8 cellular contexts compared by ENCODE assay signal in the genomic region with DNA sequence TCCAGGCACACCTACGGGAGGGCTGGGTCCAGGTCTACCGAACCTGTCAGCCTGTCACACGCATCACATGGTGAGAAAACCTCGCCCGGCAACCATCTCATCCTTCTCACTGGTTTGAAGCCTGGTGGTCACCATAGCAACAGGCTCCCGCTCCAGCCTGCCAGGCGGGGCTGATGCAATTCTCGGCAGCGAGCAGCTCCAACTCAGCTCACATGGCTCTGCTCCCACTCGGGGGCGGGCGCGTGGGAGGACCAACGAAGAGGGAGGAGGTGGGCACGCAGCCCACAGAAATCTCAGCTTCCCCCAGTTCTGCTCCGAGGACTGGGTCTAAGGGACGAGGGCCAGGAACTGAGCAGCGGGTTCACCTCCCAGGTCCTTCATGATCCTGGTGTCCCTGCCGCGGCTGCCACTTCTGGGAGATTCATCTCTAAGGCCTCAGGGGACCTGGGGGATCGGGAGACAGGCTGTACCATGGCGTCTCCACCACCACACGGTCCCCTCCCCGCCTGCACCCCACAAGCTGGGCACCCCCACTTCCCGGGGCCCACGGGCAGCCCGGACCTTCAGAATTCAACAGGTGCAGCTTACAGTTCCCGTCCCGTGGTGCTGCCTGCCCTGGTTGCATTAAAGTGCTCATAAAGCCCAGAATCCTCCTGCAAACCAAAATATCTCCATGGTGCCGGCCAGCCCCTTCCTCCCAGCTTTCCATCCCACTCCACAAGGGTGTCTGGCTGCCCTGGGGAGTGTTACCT. TPM values are rescaled to one million over a fixed set of nuclear protein-coding genes. Genes with fewer than 3 reads are reported as not detected.
DNase-seq lines count a peak whose midpoint lies in the region; ATAC-seq, FAIRE-seq and TF ChIP-seq lines count a peak whose summit lies in the region.

No MANE protein-coding gene starts in this region.

- no peak for TF ChIP-seq EP300 in K562 (IDR thresholded peaks at IDR 0.05; ENCODE audit: low read length)

- DNase-seq in DMS153 treated with DMSO at 0.1 percent for 48 hours (lab: John Stamatoyannopoulos, UW; ENCODE audit: unreplicated experiment) (peak; percentile 2), NCI-H1105 treated with DMSO at 0.1 percent for 48 hours (lab: John Stamatoyannopoulos, UW) (peak; percentile 64), K562 (ENCODE audit: extremely low read depth in 1 of 4, low spot score in 3 of 4) (peak in 3 of 4 experiments; percentile 14 to 23 (median 23)), SKM-1 (lab: John Stamatoyannopoulos, UW; ENCODE audit: unreplicated experiment) (no peak)
- DNase-seq in activated naive CD4-positive, alpha-beta T cell treated with Interleukin-2 at 50 U/mL for 16 hours = no peak
- no peak for DNase-seq in CD8-positive, alpha-beta memory T cell

- no peaks in the 10 kb centered on the region for H3K36me3 ChIP-seq in K562 (ENCODE audit: control insufficient read depth, insufficient read depth, low read length)
- no peaks in the 10 kb centered on the region for H3K36me3 ChIP-seq in CD8-positive, alpha-beta memory T cell (ENCODE audit: insufficient read depth, low read length)

- H3K27me3 Mint-ChIP-seq in CD8-positive, alpha-beta memory T cell = no peaks in the 10 kb centered on the region

- no peak overlapping the region for H3K4me3 Mint-ChIP-seq in CD8-positive, alpha-beta memory T cell

- no peaks in the 10 kb centered on the region for H3K79me2 ChIP-seq in K562 (ENCODE audit: control insufficient read depth, insufficient read depth, low read length)

- peak; percentile 84 for ATAC-seq in K562
- ATAC-seq in GM21529 (IDR thresholded peaks at IDR 0.05; ENCODE audit: unreplicated experiment) = no peak

- peaks cover 0 to 5% of the 10 kb centered on the region in 2 experiments; a peak in 1 of 5 replicates for H3K4me1 ChIP-seq in K562 (replicated peaks in 1 of 2; ENCODE audit: control insufficient read depth in 2 of 2, insufficient read depth in 2 of 2, low read length in 2 of 2)
- no peaks in the 10 kb centered on the region for H3K4me1 ChIP-seq in CD8-positive, alpha-beta memory T cell (ENCODE audit: insufficient read depth, low read length)

- H3K27ac ChIP-seq in K562 (ENCODE audit: extremely low read depth, low read depth, low read length) (no peak overlapping the region), layer of hippocampus (ENCODE audit: low read depth, low read length) (peak overlapping the region; percentile 57)
- H3K27ac ChIP-seq in CD8-positive, alpha-beta memory T cell (ENCODE audit: low read depth, low read length) = no peak overlapping the region

- no peak overlapping the region for H3K4me2 ChIP-seq in K562 (ENCODE audit: insufficient read depth, low read length)

- no peaks in the 10 kb centered on the region for H3K9me3 Mint-ChIP-seq in CD8-positive, alpha-beta memory T cell

- no peaks in the 10 kb centered on the region for H3K9me1 ChIP-seq in K562 (ENCODE audit: control insufficient read depth, insufficient read depth, low read length)

- 5% methylated on average over 16 of the region's 30 CpGs for WGBS in K562 (ENCODE audit: insufficient coverage, low coverage, missing lambda C conversion rate)

- no peaks in the 10 kb centered on the region for H3K9me3 ChIP-seq in K562 (replicated peaks; ENCODE audit: control insufficient read depth, insufficient read depth, low read depth, low read length)
- H3K9me3 ChIP-seq in CD8-positive, alpha-beta memory T cell (ENCODE audit: low read length) = no peaks in the 10 kb centered on the region

- TF ChIP-seq CTCF in K562 (IDR thresholded peaks at IDR 0.05 in 2 of 3, conservative IDR thresholded peaks at IDR 0.05 in 1 of 3; ENCODE audit: insufficient read depth in 2 of 3, low read depth in 1 of 3, low read length in 3 of 3) = no peak

- in situ Hi-C loops in K562 (cut with MboI) = no loop called here

- no peak overlapping the region for H3K4me3 ChIP-seq in K562
- no peak overlapping the region for H3K4me3 ChIP-seq in CD8-positive, alpha-beta memory T cell (ENCODE audit: low read length)

- H3K27me3 ChIP-seq in K562 (ENCODE audit: control insufficient read depth in 2 of 2, insufficient read depth in 2 of 2, low read length in 2 of 2) (peaks cover 7 to 51% of the 10 kb centered on the region in 2 experiments; a peak in 4 of 5 replicates), layer of hippocampus (ENCODE audit: control insufficient read depth, insufficient read depth, low read length) (no peaks in the 10 kb centered on the region)
- H3K27me3 ChIP-seq in CD8-positive, alpha-beta memory T cell (ENCODE audit: insufficient read depth, low read length, poor library complexity, severe bottlenecking) = no peaks in the 10 kb centered on the region

- intact Hi-C loops in K562 (cut with micrococcal nuclease) = no loop called here

- H2AFZ ChIP-seq in K562 (ENCODE audit: low read depth, low read length) = no peak overlapping the region

- H3K27ac Mint-ChIP-seq in CD8-positive, alpha-beta memory T cell = no peak overlapping the region

- no peak for TF ChIP-seq RAD21 in K562 (CRISPR knock-in tag; conservative IDR thresholded peaks at IDR 0.05 in 1 of 2, IDR thresholded peaks at IDR 0.05 in 1 of 2)

- POLR2A ChIA-PET in K562 (lab: Yijun Ruan, JAX) = interaction anchor here (0.6 kb wide), 2 partner anchors 8 to 76 kb away, joined by 3 read pairs; no protein-coding TSS in a partner anchor
- POLR2A ChIA-PET in CD8-positive, alpha-beta memory T cell (lab: Charles Lee) = interaction anchor here (0.7 kb wide), 1 partner anchor 30 kb away, joined by 5 read pairs; no protein-coding TSS in a partner anchor

- no peaks in the 10 kb centered on the region; the same call in 1 of the 2 replicates for H4K20me1 ChIP-seq in K562 (replicated peaks; ENCODE audit: control insufficient read depth, insufficient read depth, low read length)

- TF ChIP-seq POLR2A in K562 (conservative IDR thresholded peaks at IDR 0.05) = no peak

- no TSS peak for BruUV-seq in K562 (replicated peaks; lab: Mats Ljungman, UMichigan)

- no peak for FAIRE-seq in K562 (lab: Jason Lieb, UNC)

- CTCF ChIA-PET in K562 (lab: Yijun Ruan, JAX; ENCODE audit: low intra/inter-chr PET ratio) = no interaction called here
- CTCF ChIA-PET in CD8-positive, alpha-beta memory T cell (lab: Charles Lee) = no interaction called here

- peaks cover 0 to 5% (median 0%) of the 10 kb centered on the region in 3 donors for H3K4me1 Mint-ChIP-seq in CD8-positive, alpha-beta memory T cell

- H3K36me3 Mint-ChIP-seq in CD8-positive, alpha-beta memory T cell = peaks cover 0 to 19% (median 5%) of the 10 kb centered on the region in 3 donors

- H3K9ac ChIP-seq in K562 (ENCODE audit: insufficient read depth in 1 of 2, low read depth in 2 of 2, low read length in 2 of 2) = no peak overlapping the region

TF ChIP-seq in K562, 482 proteins besides CTCF, POLR2A, EP300 and RAD21 (continues in another document):
- TF ChIP-seq NFE2 (IDR thresholded peaks at IDR 0.05; ENCODE audit: low read depth) (no peak), CTBP1 (IDR thresholded peaks at IDR 0.05; ENCODE audit: borderline replicate concordance) (peak; percentile 53), CEBPG (CRISPR knock-in tag; IDR thresholded peaks at IDR 0.05) (peak; percentile 89), CEBPG (tag; conservative IDR thresholded peaks at IDR 0.05 in 1 of 2, IDR thresholded peaks at IDR 0.05 in 1 of 2) (peak; percentile 32 to 78; a peak in 2 of 4 replicates), L3MBTL2 (IDR thresholded peaks at IDR 0.05) (0 out of 2 replicates have a peak, but pooled peaks have one; percentile 22), ZNF561 (CRISPR knock-in tag; conservative IDR thresholded peaks at IDR 0.05) (no peak), POLR3A (IDR thresholded peaks at IDR 0.05; ENCODE audit: borderline replicate concordance, extremely low read depth, insufficient read depth, insufficient read length) (no peak), EGR1 (conservative IDR thresholded peaks at IDR 0.05) (peak; percentile 55), MYC (IDR thresholded peaks at IDR 0.05; ENCODE audit: low read depth, low read length) (0 out of 2 replicates have a peak, but pooled peaks have one; percentile 24), MYC (CRISPR knock-in tag; IDR thresholded peaks at IDR 0.05; ENCODE audit: borderline replicate concordance, low read depth) (no peak), CCNT2 (IDR thresholded peaks at IDR 0.05; ENCODE audit: borderline replicate concordance, extremely low read depth, insufficient read length, low read depth, low read length) (no peak)
- TF ChIP-seq, protein P1, sequence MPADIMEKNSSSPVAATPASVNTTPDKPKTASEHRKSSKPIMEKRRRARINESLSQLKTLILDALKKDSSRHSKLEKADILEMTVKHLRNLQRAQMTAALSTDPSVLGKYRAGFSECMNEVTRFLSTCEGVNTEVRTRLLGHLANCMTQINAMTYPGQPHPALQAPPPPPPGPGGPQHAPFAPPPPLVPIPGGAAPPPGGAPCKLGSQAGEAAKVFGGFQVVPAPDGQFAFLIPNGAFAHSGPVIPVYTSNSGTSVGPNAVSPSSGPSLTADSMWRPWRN (IDR thresholded peaks at IDR 0.05; ENCODE audit: low read depth) = no peak

RNA-seq across cellular contexts. Expression of a gene that starts 25.8 kb away (rescaled TPM):
- total RNA-seq in K562 (2011; cell fraction: chromatin; rRNA removed; ENCODE audit: low replicate concordance) = 2.1 and 13.3 TPM in 2 replicates
- 1.7 and 2.3 TPM in 2 replicates for total RNA-seq in K562 (2011; cell fraction: nucleolus; rRNA removed)
- total RNA-seq in K562 (2011; cell fraction: nucleoplasm; rRNA removed) = 1.9 and 3.4 TPM in 2 replicates
- 0.24 and 0.32 TPM in 2 replicates for total RNA-seq in K562 (2014; rRNA removed)
- total RNA-seq in K562 (2014; rRNA removed; fragmentation: Illumina TruSeq; extraction: Trizol) = 0.69 and 0.77 TPM in 2 replicates
- total RNA-seq in K562 (2015; rRNA removed; fragmentation: Illumina TruSeq; extraction: Trizol) = 0.19 and 0.29 TPM in 2 replicates
- total RNA-seq in K562 (2021) = 1.6 and 1.8 TPM in 2 replicates
- polyA plus RNA-seq in K562 (2011; rRNA removed) = 0.68 and 0.69 TPM in 2 replicates
- 1.7 TPM in 2 replicates for polyA plus RNA-seq in K562 (2011; cell fraction: cytosol; rRNA removed)
- 2.2 and 2.4 TPM in 2 replicates for polyA plus RNA-seq in K562 (2011; cell fraction: nucleus; rRNA removed)
- 0.77 and 2.6 TPM in 2 replicates for polyA plus RNA-seq in K562 (2012)
- polyA plus RNA-seq in K562 (2014; fragmentation: Illumina TruSeq; extraction: Trizol) = 0.43 and 0.71 TPM in 2 replicates
- under 1 TPM in 1 of 2 experiments, not detected in 1; 0.11 TPM for polyA plus RNA-seq in K562 (2014; fragmentation: Nextera tagmentation; extraction: Ambion mirVana)
- 0.07 and 0.74 TPM in 2 replicates for polyA plus RNA-seq in K562 (2014; rRNA removed)
- polyA minus RNA-seq in K562 (2011; rRNA and poly(A)+ RNA removed) = 0.66 and 1.0 TPM in 2 replicates
- polyA minus RNA-seq in K562 (2011; cell fraction: cytosol; rRNA and poly(A)+ RNA removed) = 1.5 and 5.5 TPM in 2 replicates
- polyA minus RNA-seq in K562 (2011; cell fraction: nucleus; rRNA and poly(A)+ RNA removed) = 1.2 and 3.4 TPM in 2 replicates
- 10 to 100 TPM; 60.4 to 60.8 TPM for total RNA-seq in CD8-positive, alpha-beta memory T cell
- polyA plus RNA-seq in CD8-positive, alpha-beta memory T cell = 26.9 TPM

Comparison
In these comparisons a context has a peak if more than half of its experiments do, and no peak if none do; other contexts are left out.
1. DNase-seq: peak in DMS153 treated with DMSO at 0.1 percent for 48 hours (single experiment), NCI-H1105 treated with DMSO at 0.1 percent for 48 hours (single experiment) and K562 (3 of 4); none in activated naive CD4-positive, alpha-beta T cell treated with Interleukin-2 at 50 U/mL for 16 hours (single experiment), CD8-positive, alpha-beta memory T cell (0 of 5) and SKM-1 (single experiment).
2. RNA of a gene that starts 25.8 kb away (total RNA-seq): 60.4 to 60.8 TPM in CD8-positive, alpha-beta memory T cell; 0.19 to 13.3 TPM in K562; every median in the first group is over 4 times any median in the second.